Comparison of ENCODE assay signal across 11 cellular contexts in the genomic region with DNA sequence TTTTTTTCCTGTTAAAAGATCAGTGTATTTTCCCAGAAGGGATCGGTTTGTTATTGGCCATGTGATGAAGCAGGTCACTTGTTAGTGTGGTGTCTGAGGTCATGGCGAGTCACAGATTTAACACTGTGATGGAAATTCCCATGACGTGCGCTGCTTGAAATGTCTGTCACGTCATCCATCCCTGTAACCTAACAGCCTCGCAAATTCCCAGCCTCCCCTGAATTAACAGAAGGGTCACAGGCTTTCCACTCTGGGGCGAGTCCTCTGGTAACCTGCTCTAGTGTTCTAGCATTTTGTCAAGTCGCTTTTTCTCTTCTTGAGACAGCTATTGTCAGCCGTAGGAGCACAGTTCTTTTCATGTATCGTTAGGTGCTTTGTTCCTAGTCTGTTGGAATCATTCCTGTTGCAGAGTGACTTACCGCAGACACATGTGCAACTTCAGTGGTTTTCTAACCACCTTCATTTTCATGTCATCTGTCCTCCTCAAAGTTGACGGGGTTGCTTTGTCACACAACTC.
DNase-seq lines count a peak whose midpoint lies in the region; ATAC-seq, FAIRE-seq and TF ChIP-seq lines count a peak whose summit lies in the region.
"Had no signal": no experiment of that assay in that cellular context is flagged by ENCODE, and none has a peak within 500 bp of the region (broad histone marks: within the 10 kb centered on the region; RNA-seq: fewer than 3 reads in every experiment).

No MANE protein-coding gene starts in this region.

- no peak for TF ChIP-seq EP300 in A549 (IDR thresholded peaks at IDR 0.05)

- TF ChIP-seq CTCF in A549 (IDR thresholded peaks at IDR 0.05) (no peak), testis (IDR thresholded peaks at IDR 0.05) (no peak)

- 0 out of 3 replicates have a peak, but pooled peaks cover 3% of the 10 kb centered on the region for H3K9me3 ChIP-seq in A549
- no peaks in the 10 kb centered on the region for H3K9me3 ChIP-seq in testis

- no peaks in the 10 kb centered on the region for H3K27me3 ChIP-seq in testis
- H3K27me3 ChIP-seq: stomach had no signal

- H3K4me1 ChIP-seq in A549 (no peaks in the 10 kb centered on the region), testis (no peaks in the 10 kb centered on the region)
- H3K4me1 ChIP-seq: lower lobe of right lung, stomach had no signal

- H3K4me3 ChIP-seq in A549 (no peak overlapping the region), testis (no peak overlapping the region)
- H3K4me3 ChIP-seq: lower lobe of right lung, stomach had no signal

- POLR2A ChIA-PET in A549 (lab: Yijun Ruan, JAX), result no interaction called here

- intact Hi-C loops in testis (cut with DNase I; ENCODE audit: low total_unique reads), result no loop called here

- 65% methylated on average over 12 of the region's 12 CpGs for WGBS in A549 (ENCODE audit: missing lambda C conversion rate)
- 89 to 96% methylated on average over 12 of the region's 12 CpGs for WGBS in testis, 2 donors

- no peak overlapping the region for H3K4me2 ChIP-seq in A549

- FAIRE-seq in A549 (lab: Jason Lieb, UNC), result no peak

- H3K27ac ChIP-seq in A549, result no peak overlapping the region
- no peak overlapping the region for H3K27ac ChIP-seq in testis
- H3K27ac ChIP-seq: lower lobe of right lung, stomach had no signal

- TF ChIP-seq RAD21 in A549 (conservative IDR thresholded peaks at IDR 0.05 in 1 of 2, IDR thresholded peaks at IDR 0.05 in 1 of 2), result no peak

- no peaks in the 10 kb centered on the region for H3K36me3 ChIP-seq in testis (ENCODE audit: low read depth, missing control alignments)

- DNase-seq in A549 (ENCODE audit: low read depth in 1 of 2, low spot score in 1 of 2) (peak in 1 of 2 experiments; percentile 45), LHCN-M2 (ENCODE audit: low read depth) (peak; percentile 54), lung microvascular endothelial cell (ENCODE audit: low read depth in 2 of 2) (peak; percentile 17 to 41), SK-N-DZ (ENCODE audit: low spot score) (no peak), testis (no peak)
- DNase-seq in activated T-helper 9 cell treated with anti-CD3 and anti-CD28 coated beads, Interleukin-2, amount 50 U/mL, for 16 hours (ENCODE audit: low read depth), result peak; percentile 41
- DNase-seq: lower lobe of right lung, NCI-H1694, stomach had no signal

- TF ChIP-seq POLR2A in A549 (IDR thresholded peaks at IDR 0.05; ENCODE audit: low read length) (no peak), testis (IDR thresholded peaks at IDR 0.05) (no peak)

- CTCF ChIA-PET in A549 (lab: Yijun Ruan, JAX), result interaction anchor here (1.4 kb wide), 1 partner anchor 245 kb away, joined by 4 read pairs; no protein-coding TSS in a partner anchor

- ATAC-seq in A549 (no peak), HG02763 (IDR thresholded peaks at IDR 0.05; ENCODE audit: unreplicated experiment) (no peak), GM21619 (IDR thresholded peaks at IDR 0.05; ENCODE audit: unreplicated experiment) (no peak)
- ATAC-seq: lower lobe of right lung had no signal

TF ChIP-seq in A549, 52 proteins besides CTCF, POLR2A, EP300 and RAD21:
- TF ChIP-seq FOSL2 (IDR thresholded peaks at IDR 0.05) (no peak), FOSL2 (CRISPR knock-in tag; IDR thresholded peaks at IDR 0.05) (peak; percentile 6; the same call in 1 of the 2 replicates), ZSCAN20 (CRISPR knock-in tag; IDR thresholded peaks at IDR 0.05) (no peak)

Comparison
In these comparisons a context has a peak if more than half of its experiments do, and no peak if none do; other contexts are left out.
1. DNase-seq: peak in LHCN-M2 (single experiment), activated T-helper 9 cell treated with anti-CD3 and anti-CD28 coated beads, Interleukin-2, amount 50 U/mL, for 16 hours (single experiment) and lung microvascular endothelial cell (2 of 2); none in SK-N-DZ (single experiment) and testis (single experiment).